ENCODE assay signal across 29 cellular contexts in the genomic region with DNA sequence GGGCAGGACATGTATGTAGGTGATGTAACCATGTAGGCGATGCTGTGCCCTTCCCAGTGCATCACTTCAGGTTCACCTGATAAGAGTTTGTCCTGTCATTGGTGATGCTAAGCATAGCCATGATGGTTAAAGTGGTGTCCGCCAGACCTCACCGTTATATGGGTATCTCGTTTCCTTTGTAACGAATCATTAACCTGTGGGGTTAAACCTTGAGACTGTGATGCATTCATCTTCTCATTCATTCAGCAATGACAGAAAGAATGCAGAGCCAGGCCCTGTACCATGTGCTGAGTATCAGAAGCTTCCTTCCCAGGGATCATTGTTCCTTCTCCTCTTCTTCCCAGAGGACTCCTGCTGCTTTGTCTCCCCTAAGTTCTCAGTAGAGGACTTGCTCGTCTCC.
"Had no signal": no experiment of that assay in that cellular context is flagged by ENCODE, and none has a peak within 500 bp of the region (broad histone marks: within the 10 kb centered on the region; RNA-seq: fewer than 3 reads in every experiment).

No MANE protein-coding gene starts in this region.

- H3K4me3 ChIP-seq: stomach, suprapubic skin, testis, thoracic aorta, thyroid gland, tibial artery, tibial nerve, transverse colon, upper lobe of left lung, upper lobe of right lung, uterus, vagina had no signal

- DNase-seq: stimulated activated CD4-positive, alpha-beta T cell treated with anti-CD3 and anti-CD28 coated beads, Interleukin-2, amount 100 ng/mL, for 48 hours; stimulated activated CD4-positive, alpha-beta T cell treated with anti-CD3 and anti-CD28 coated beads, Interleukin-4, amount 100 ng/mL, for 1 hour; stimulated activated CD4-positive, alpha-beta T cell treated with anti-CD3 and anti-CD28 coated beads, Interleukin-4, amount 100 ng/mL, for 24 hours; stimulated activated CD4-positive, alpha-beta T cell treated with anti-CD3 and anti-CD28 coated beads, Interleukin-4, amount 100 ng/mL, for 4 hours; stimulated activated CD8-positive, alpha-beta memory T cell treated with anti-CD3 and anti-CD28 coated beads, Interleukin-4, amount 100 ng/mL, for 48 hours; stimulated activated naive B cell treated with anti-CD40 and anti-IgM and Interleukin-4, amounts not matched to agents 10 μg/mL and 1 μg/mL and 100 μg/mL, for 72 hours; stimulated activated naive CD4-positive, alpha-beta T cell; stimulated activated naive CD4-positive, alpha-beta T cell treated with Interleukin-2 at 50 U/mL for 16 hours; stimulated activated naive CD8-positive, alpha-beta T cell treated with anti-CD3 and anti-CD28 coated beads, Interleukin-15, amount 100 ng/mL, for 72 hours; stimulated activated naive CD8-positive, alpha-beta T cell treated with anti-CD3 and anti-CD28 coated beads, Interleukin-15, Interleukin-2, amounts not matched to agents 100 U/mL and 50 U/mL, for 24 hours; stomach; substantia nigra; testis; thyroid gland; tibial artery; transverse colon; trophoblast cell; upper lobe of left lung; upper lobe of right lung; uterus had no signal

- FAIRE-seq: urothelium cell line had no signal

- H3K4me3 Mint-ChIP-seq: stimulated activated effector memory CD8-positive, alpha-beta T cell treated with anti-CD3 and anti-CD28 coated beads, Interleukin-12 subunit alpha, Interleukin-12 subunit beta, amount 100 ng/mL, for 72 hours; stimulated activated memory B cell treated with anti-CD40 and anti-IgM and Interleukin-4, amounts not matched to agents 10 μg/mL and 1 μg/mL and 100 μg/mL, for 72 hours; stimulated activated naive B cell treated with anti-CD40 and anti-IgM and Interleukin-4, amounts not matched to agents 10 μg/mL and 1 μg/mL and 100 μg/mL, for 72 hours; stimulated activated naive CD8-positive, alpha-beta T cell treated with anti-CD3 and anti-CD28 coated beads, Interleukin-15, amount 100 ng/mL, for 72 hours; stimulated activated naive CD8-positive, alpha-beta T cell treated with anti-CD3 and anti-CD28 coated beads, Interleukin-15, Interleukin-2, amounts not matched to agents 100 ng/mL and 50 ng/mL, for 24 hours; type B pancreatic cell had no signal

- H3K27me3 ChIP-seq: stomach, testis, thyroid gland, tibial nerve, transverse colon, upper lobe of left lung, upper lobe of right lung, uterus, vagina had no signal

- H3K27ac Mint-ChIP-seq: stimulated activated effector memory CD8-positive, alpha-beta T cell treated with anti-CD3 and anti-CD28 coated beads, Interleukin-12 subunit alpha, Interleukin-12 subunit beta, amount 100 ng/mL, for 72 hours; stimulated activated memory B cell treated with anti-CD40 and anti-IgM and Interleukin-4, amounts not matched to agents 10 μg/mL and 1 μg/mL and 100 μg/mL, for 72 hours; stimulated activated naive B cell treated with anti-CD40 and anti-IgM and Interleukin-4, amounts not matched to agents 10 μg/mL and 1 μg/mL and 100 μg/mL, for 72 hours; stimulated activated naive CD8-positive, alpha-beta T cell treated with anti-CD3 and anti-CD28 coated beads, Interleukin-15, Interleukin-2, amounts not matched to agents 100 ng/mL and 50 ng/mL, for 24 hours; type B pancreatic cell had no signal

- H3K36me3 ChIP-seq: stomach, suprapubic skin, thoracic aorta, thyroid gland, tibial artery, tibial nerve, transverse colon, upper lobe of left lung, upper lobe of right lung, uterus, vagina had no signal

- H3K36me3 Mint-ChIP-seq: stimulated activated effector memory CD8-positive, alpha-beta T cell treated with anti-CD3 and anti-CD28 coated beads, Interleukin-12 subunit alpha, Interleukin-12 subunit beta, amount 100 ng/mL, for 72 hours; stimulated activated memory B cell treated with anti-CD40 and anti-IgM and Interleukin-4, amounts not matched to agents 10 μg/mL and 1 μg/mL and 100 μg/mL, for 72 hours; stimulated activated naive B cell treated with anti-CD40 and anti-IgM and Interleukin-4, amounts not matched to agents 10 μg/mL and 1 μg/mL and 100 μg/mL, for 72 hours; type B pancreatic cell had no signal

- H3K9me3 Mint-ChIP-seq: type B pancreatic cell had no signal

- H3K4me1 Mint-ChIP-seq: stimulated activated effector memory CD8-positive, alpha-beta T cell treated with anti-CD3 and anti-CD28 coated beads, Interleukin-12 subunit alpha, Interleukin-12 subunit beta, amount 100 ng/mL, for 72 hours; stimulated activated memory B cell treated with anti-CD40 and anti-IgM and Interleukin-4, amounts not matched to agents 10 μg/mL and 1 μg/mL and 100 μg/mL, for 72 hours; stimulated activated naive B cell treated with anti-CD40 and anti-IgM and Interleukin-4, amounts not matched to agents 10 μg/mL and 1 μg/mL and 100 μg/mL, for 72 hours; stimulated activated naive CD8-positive, alpha-beta T cell treated with anti-CD3 and anti-CD28 coated beads, Interleukin-15, amount 100 ng/mL, for 72 hours had no signal
